ENCODE assay signal across 24 cellular contexts in genomic region chr11:134754196-134754822, GRCh38.
"Had no signal": no experiment of that assay in that cellular context is flagged by ENCODE, and none has a peak within 500 bp of the region (broad histone marks: within the 10 kb centered on the region; RNA-seq: fewer than 3 reads in every experiment).

No MANE protein-coding gene starts in this region.

- H3K27ac Mint-ChIP-seq: activated naive CD8-positive, alpha-beta T cell; memory B cell; T-helper 1 cell treated with Interleukin-12 subunit alpha and Interleukin-12 subunit beta and Interleukin-4 antibody, amounts not matched to agents 30 μg/mL and 1 μg/mL, for 36 hours had no signal

- DNase-seq: activated CD4-positive, alpha-beta T cell treated with anti-CD3 and anti-CD28 coated beads for 48 hours; activated CD4-positive, alpha-beta T cell treated with anti-CD3 and anti-CD28 coated beads, Interleukin-2, amount 50 U/mL, for 48 hours; activated effector memory CD4-positive, alpha-beta T cell treated with Interleukin-2 at 50 U/mL for 16 hours; activated naive CD4-positive, alpha-beta T cell treated with Interleukin-2 at 50 U/mL for 16 hours; colonic mucosa; hippocampal formation; kidney; left colon; naive thymus-derived CD8-positive, alpha-beta T cell; occipital lobe; right cardiac atrium; stimulated activated naive CD4-positive, alpha-beta T cell; SW 1271; T1000; WERI-Rb-1 had no signal

- H3K9me3 Mint-ChIP-seq: memory B cell; neural crest cell; T-helper 1 cell treated with Interleukin-12 subunit alpha and Interleukin-12 subunit beta and Interleukin-4 antibody, amounts not matched to agents 30 μg/mL and 1 μg/mL, for 36 hours had no signal

- H3K4me3 ChIP-seq: colonic mucosa, dorsolateral prefrontal cortex, suprapubic skin, tibial nerve had no signal

- H3K4me1 Mint-ChIP-seq: memory B cell; naive thymus-derived CD8-positive, alpha-beta T cell; neural crest cell had no signal

- H3K36me3 Mint-ChIP-seq: activated naive CD8-positive, alpha-beta T cell; memory B cell had no signal

- H3K4me1 ChIP-seq: colonic mucosa, suprapubic skin, tibial nerve had no signal

- H3K36me3 ChIP-seq: colonic mucosa, suprapubic skin, tibial nerve, WERI-Rb-1 had no signal

- H3K4me3 Mint-ChIP-seq: activated naive CD8-positive, alpha-beta T cell; memory B cell; neural crest cell; T-helper 1 cell treated with Interleukin-12 subunit alpha and Interleukin-12 subunit beta and Interleukin-4 antibody, amounts not matched to agents 30 μg/mL and 1 μg/mL, for 36 hours had no signal

- FAIRE-seq: frontal cortex, kidney, urothelium cell line had no signal

- H3K27ac ChIP-seq: colonic mucosa, suprapubic skin, tibial nerve, WERI-Rb-1 had no signal

- H3K9me3 ChIP-seq: colonic mucosa, suprapubic skin, tibial nerve had no signal

- H3K27me3 ChIP-seq: colonic mucosa, tibial nerve had no signal
